ENCODE assay signal across 1 cellular context in the genomic region with DNA sequence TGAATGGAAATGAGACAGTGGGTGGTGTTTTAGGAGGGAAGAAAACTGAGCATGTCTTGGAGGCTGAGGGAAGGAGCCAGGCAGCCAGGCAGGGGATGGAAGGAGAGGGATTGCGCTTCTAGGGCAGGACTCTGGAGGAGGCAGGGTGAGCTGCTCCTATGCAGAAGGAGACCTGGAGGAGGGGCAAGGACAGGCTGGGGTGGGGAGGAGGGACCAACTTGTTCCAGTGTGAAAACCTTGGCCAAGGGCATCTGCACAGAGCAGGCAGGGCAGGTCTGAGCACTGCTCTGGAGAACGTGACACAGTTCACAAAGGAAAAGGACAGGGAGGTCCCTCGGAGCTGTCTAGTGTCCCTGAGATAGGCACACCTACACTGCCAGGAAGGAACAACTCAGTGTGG.
TF ChIP-seq lines count a peak whose summit lies in the region.

No MANE protein-coding gene starts in this region.

TF ChIP-seq in WTC11, 78 proteins besides CTCF, POLR2A, EP300 and RAD21:
- TF ChIP-seq, protein P1, sequence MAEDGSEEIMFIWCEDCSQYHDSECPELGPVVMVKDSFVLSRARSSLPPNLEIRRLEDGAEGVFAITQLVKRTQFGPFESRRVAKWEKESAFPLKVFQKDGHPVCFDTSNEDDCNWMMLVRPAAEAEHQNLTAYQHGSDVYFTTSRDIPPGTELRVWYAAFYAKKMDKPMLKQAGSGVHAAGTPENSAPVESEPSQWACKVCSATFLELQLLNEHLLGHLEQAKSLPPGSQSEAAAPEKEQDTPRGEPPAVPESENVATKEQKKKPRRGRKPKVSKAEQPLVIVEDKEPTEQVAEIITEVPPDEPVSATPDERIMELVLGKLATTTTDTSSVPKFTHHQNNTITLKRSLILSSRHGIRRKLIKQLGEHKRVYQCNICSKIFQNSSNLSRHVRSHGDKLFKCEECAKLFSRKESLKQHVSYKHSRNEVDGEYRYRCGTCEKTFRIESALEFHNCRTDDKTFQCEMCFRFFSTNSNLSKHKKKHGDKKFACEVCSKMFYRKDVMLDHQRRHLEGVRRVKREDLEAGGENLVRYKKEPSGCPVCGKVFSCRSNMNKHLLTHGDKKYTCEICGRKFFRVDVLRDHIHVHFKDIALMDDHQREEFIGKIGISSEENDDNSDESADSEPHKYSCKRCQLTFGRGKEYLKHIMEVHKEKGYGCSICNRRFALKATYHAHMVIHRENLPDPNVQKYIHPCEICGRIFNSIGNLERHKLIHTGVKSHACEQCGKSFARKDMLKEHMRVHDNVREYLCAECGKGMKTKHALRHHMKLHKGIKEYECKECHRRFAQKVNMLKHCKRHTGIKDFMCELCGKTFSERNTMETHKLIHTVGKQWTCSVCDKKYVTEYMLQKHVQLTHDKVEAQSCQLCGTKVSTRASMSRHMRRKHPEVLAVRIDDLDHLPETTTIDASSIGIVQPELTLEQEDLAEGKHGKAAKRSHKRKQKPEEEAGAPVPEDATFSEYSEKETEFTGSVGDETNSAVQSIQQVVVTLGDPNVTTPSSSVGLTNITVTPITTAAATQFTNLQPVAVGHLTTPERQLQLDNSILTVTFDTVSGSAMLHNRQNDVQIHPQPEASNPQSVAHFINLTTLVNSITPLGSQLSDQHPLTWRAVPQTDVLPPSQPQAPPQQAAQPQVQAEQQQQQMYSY (CRISPR knock-in tag; IDR thresholded peaks at IDR 0.05), result no peak
- no peak for TF ChIP-seq NFE2L1 (CRISPR knock-in tag; IDR thresholded peaks at IDR 0.05)
- no peak for TF ChIP-seq NR1H2 (CRISPR knock-in tag; IDR thresholded peaks at IDR 0.05)
- TF ChIP-seq, protein P2, sequence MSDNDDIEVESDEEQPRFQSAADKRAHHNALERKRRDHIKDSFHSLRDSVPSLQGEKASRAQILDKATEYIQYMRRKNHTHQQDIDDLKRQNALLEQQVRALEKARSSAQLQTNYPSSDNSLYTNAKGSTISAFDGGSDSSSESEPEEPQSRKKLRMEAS (CRISPR knock-in tag; IDR thresholded peaks at IDR 0.05), result no peak
- TF ChIP-seq, protein P3, sequence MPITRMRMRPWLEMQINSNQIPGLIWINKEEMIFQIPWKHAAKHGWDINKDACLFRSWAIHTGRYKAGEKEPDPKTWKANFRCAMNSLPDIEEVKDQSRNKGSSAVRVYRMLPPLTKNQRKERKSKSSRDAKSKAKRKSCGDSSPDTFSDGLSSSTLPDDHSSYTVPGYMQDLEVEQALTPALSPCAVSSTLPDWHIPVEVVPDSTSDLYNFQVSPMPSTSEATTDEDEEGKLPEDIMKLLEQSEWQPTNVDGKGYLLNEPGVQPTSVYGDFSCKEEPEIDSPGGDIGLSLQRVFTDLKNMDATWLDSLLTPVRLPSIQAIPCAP (CRISPR knock-in tag; IDR thresholded peaks at IDR 0.05), result no peak
- no peak for TF ChIP-seq TCF7 (CRISPR knock-in tag; IDR thresholded peaks at IDR 0.05; ENCODE audit: low read depth)
- TF ChIP-seq, protein P4, sequence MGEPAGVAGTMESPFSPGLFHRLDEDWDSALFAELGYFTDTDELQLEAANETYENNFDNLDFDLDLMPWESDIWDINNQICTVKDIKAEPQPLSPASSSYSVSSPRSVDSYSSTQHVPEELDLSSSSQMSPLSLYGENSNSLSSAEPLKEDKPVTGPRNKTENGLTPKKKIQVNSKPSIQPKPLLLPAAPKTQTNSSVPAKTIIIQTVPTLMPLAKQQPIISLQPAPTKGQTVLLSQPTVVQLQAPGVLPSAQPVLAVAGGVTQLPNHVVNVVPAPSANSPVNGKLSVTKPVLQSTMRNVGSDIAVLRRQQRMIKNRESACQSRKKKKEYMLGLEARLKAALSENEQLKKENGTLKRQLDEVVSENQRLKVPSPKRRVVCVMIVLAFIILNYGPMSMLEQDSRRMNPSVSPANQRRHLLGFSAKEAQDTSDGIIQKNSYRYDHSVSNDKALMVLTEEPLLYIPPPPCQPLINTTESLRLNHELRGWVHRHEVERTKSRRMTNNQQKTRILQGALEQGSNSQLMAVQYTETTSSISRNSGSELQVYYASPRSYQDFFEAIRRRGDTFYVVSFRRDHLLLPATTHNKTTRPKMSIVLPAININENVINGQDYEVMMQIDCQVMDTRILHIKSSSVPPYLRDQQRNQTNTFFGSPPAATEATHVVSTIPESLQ (CRISPR knock-in tag; IDR thresholded peaks at IDR 0.05), result no peak
- TF ChIP-seq ZNF416 (CRISPR knock-in tag; IDR thresholded peaks at IDR 0.05), result no peak
- TF ChIP-seq FOXP1 (CRISPR knock-in tag; IDR thresholded peaks at IDR 0.05; ENCODE audit: borderline replicate concordance), result no peak
